ENCODE assay signal across 23 cellular contexts in the genomic region with DNA sequence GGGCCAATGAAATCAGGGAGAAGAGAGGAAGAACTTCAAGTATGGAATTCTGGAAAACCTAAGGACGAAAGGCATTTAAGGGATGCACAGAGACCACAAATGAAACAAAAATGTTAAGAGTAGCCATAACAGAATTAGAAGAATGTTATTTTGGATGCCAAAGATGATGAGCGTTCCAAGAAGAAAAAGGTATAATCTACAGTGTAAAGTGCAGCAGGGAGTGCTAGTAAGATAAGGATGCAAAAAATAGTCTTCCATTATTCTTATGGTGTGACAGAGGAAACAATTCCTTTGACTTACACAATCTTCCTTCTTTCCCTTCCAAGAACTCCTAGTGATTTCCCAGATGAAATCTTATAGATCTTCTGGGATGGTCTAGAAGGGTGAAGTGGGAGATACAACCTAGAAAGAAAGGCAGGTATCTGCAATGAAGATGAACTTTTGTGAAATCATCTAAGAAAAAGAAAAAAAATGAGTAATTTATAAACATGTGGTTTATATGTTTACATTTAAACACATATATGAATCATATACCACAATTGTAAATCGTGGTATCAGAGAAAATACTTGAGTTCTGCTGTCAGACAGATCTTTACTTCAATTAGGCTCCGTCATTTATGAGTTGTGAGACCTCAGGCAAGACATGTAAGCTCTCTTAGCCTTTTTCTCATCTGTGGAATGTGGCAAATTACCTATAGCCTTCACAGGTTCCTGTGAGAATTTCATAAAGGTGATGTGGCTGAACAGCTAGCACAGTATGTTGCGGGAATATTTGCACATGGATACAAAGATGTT. TPM values are rescaled to one million over a fixed set of nuclear protein-coding genes. Genes with fewer than 3 reads are reported as not detected.
DNase-seq lines count a peak whose midpoint lies in the region; ATAC-seq and TF ChIP-seq lines count a peak whose summit lies in the region.
"Had no signal": no experiment of that assay in that cellular context is flagged by ENCODE, and none has a peak within 500 bp of the region (broad histone marks: within the 10 kb centered on the region; RNA-seq: fewer than 3 reads in every experiment).

No MANE protein-coding gene starts in this region.

- H3K4me1 Mint-ChIP-seq in stimulated activated naive CD8-positive, alpha-beta T cell treated with anti-CD3 and anti-CD28 coated beads, Interleukin-15, amount 100 ng/mL, for 72 hours = peaks cover 7% of the 10 kb centered on the region

- no peak overlapping the region for H3K4me3 Mint-ChIP-seq in stimulated activated naive CD8-positive, alpha-beta T cell treated with anti-CD3 and anti-CD28 coated beads, Interleukin-15, amount 100 ng/mL, for 72 hours
- H3K4me3 Mint-ChIP-seq: CD4-positive, alpha-beta T cell had no signal

- H3K27ac Mint-ChIP-seq in stimulated activated naive CD8-positive, alpha-beta T cell treated with anti-CD3 and anti-CD28 coated beads, Interleukin-15, amount 100 ng/mL, for 72 hours = peak overlapping the region; percentile 65 to 83
- H3K27ac Mint-ChIP-seq: activated naive CD4-positive, alpha-beta T cell treated with anti-CD3 and anti-CD28 coated beads, Interleukin-2, amount 50 U/mL, for 72 hours; CD4-positive, alpha-beta T cell had no signal

- DNase-seq in stimulated activated naive CD8-positive, alpha-beta T cell treated with anti-CD3 and anti-CD28 coated beads, Interleukin-15, amount 100 ng/mL, for 72 hours = no peak
- no peak for DNase-seq in stimulated activated naive CD8-positive, alpha-beta T cell treated with anti-CD3 and anti-CD28 coated beads, Interleukin-15, Interleukin-2, amounts not matched to agents 100 U/mL and 50 U/mL, for 24 hours
- DNase-seq in fibroblast of mammary gland (ENCODE audit: low read depth) = peak; percentile 29
- DNase-seq in H7 = no peak
- no peak for DNase-seq in stimulated activated CD4-positive, alpha-beta T cell treated with anti-CD3 and anti-CD28 coated beads, Interleukin-2, amount 100 ng/mL, for 48 hours
- DNase-seq in Right ventricle myocardium inferior (ENCODE audit: missing footprints) = no peak
- DNase-seq: activated CD4-positive, alpha-beta T cell treated with anti-CD3 and anti-CD28 coated beads for 1 hour; CD4-positive, alpha-beta T cell; cortex of kidney; DMS53; kidney; NCI-H1417 treated with DMSO at 0.1 percent for 48 hours; NCI-H526 treated with DMSO at 0.1 percent for 48 hours; nucleus accumbens; stimulated activated CD4-positive, alpha-beta T cell treated with anti-CD3 and anti-CD28 coated beads, Interleukin-15, amount 100 ng/mL, for 24 hours had no signal

- peaks cover 32% of the 10 kb centered on the region for H3K36me3 ChIP-seq in H7 (replicated peaks; ENCODE audit: control insufficient read depth, insufficient read depth, low read length)

- no peaks in the 10 kb centered on the region for H3K9me3 Mint-ChIP-seq in stimulated activated naive CD8-positive, alpha-beta T cell treated with anti-CD3 and anti-CD28 coated beads, Interleukin-15, amount 100 ng/mL, for 72 hours
- H3K9me3 Mint-ChIP-seq: activated naive CD4-positive, alpha-beta T cell treated with anti-CD3 and anti-CD28 coated beads, Interleukin-2, amount 50 U/mL, for 72 hours; brain; CD4-positive, alpha-beta T cell had no signal

- intact Hi-C loops in Right ventricle myocardium inferior (cut with DNase I) = no loop called here

- H3K27me3 Mint-ChIP-seq in stimulated activated naive CD8-positive, alpha-beta T cell treated with anti-CD3 and anti-CD28 coated beads, Interleukin-15, amount 100 ng/mL, for 72 hours = no peaks in the 10 kb centered on the region
- H3K27me3 Mint-ChIP-seq: brain; CD4-positive, alpha-beta T cell had no signal

- no peaks in the 10 kb centered on the region for H3K27me3 ChIP-seq in H7 (ENCODE audit: control insufficient read depth, insufficient read depth, low read length)
- H3K27me3 ChIP-seq: gastroesophageal sphincter had no signal

- no peak for TF ChIP-seq CTCF in fibroblast of mammary gland (conservative IDR thresholded peaks at IDR 0.05; ENCODE audit: control insufficient read depth, insufficient read depth, low read depth, low read length)

- no peak overlapping the region for H3K4me3 ChIP-seq in fibroblast of mammary gland (ENCODE audit: control insufficient read depth, low read depth, low read length)
- no peak overlapping the region for H3K4me3 ChIP-seq in H7 (ENCODE audit: insufficient read depth, low read depth, low read length)
- H3K4me3 ChIP-seq: gastroesophageal sphincter had no signal

- no peak for ATAC-seq in stimulated activated naive CD8-positive, alpha-beta T cell treated with anti-CD3 and anti-CD28 coated beads, Interleukin-15, amount 100 ng/mL, for 72 hours
- ATAC-seq in stimulated activated naive CD8-positive, alpha-beta T cell treated with anti-CD3 and anti-CD28 coated beads, Interleukin-15, Interleukin-2, amounts not matched to agents 100 U/mL and 50 U/mL, for 24 hours = no peak
- no peak for ATAC-seq in HG02884 (IDR thresholded peaks at IDR 0.05; ENCODE audit: unreplicated experiment)
- no peak for ATAC-seq in Right ventricle myocardium inferior
- ATAC-seq: gastroesophageal sphincter, HCT116 had no signal

TF ChIP-seq in PFSK-1, 5 proteins besides CTCF, POLR2A, EP300 and RAD21:
- TF ChIP-seq SIN3A (IDR thresholded peaks at IDR 0.05; ENCODE audit: borderline replicate concordance, insufficient read depth, low read length) (no peak), POLR2AphosphoS5 (IDR thresholded peaks at IDR 0.05; ENCODE audit: low read depth, low read length) (peak; percentile 33; the same call in 1 of the 2 replicates), REST (IDR thresholded peaks at IDR 0.05; ENCODE audit: insufficient read depth in 1 of 2, low read depth in 2 of 2, low read length in 2 of 2) (no peak), FOXP2 (optimal IDR thresholded peaks at IDR 0.05; ENCODE audit: borderline replicate concordance, extremely low read depth, extremely low read length, insufficient read depth) (no peak)

RNA-seq across cellular contexts. Expression of gene MORF4L2, which starts 8.1 kb away (rescaled TPM):
- polyA plus RNA-seq in PFSK-1 (2012; ENCODE audit: insufficient read length, low read depth) = 149 TPM
- 566 and 659 TPM in 2 replicates for total RNA-seq in H7 (2014; rRNA removed; shearing (Covaris generic))
- total RNA-seq in Right ventricle myocardium inferior = 159 TPM

RNA-seq across cellular contexts. Expression of gene TMEM31, which starts 32.3 kb away (rescaled TPM):
- 0.51 TPM for polyA plus RNA-seq in PFSK-1 (2012; ENCODE audit: insufficient read length, low read depth)
- 0.28 TPM in 1 of 2 replicates, not detected in the other for total RNA-seq in H7 (2014; rRNA removed; shearing (Covaris generic))
- not detected for total RNA-seq in Right ventricle myocardium inferior
- total RNA-seq: CD4-positive, alpha-beta T cell; gastroesophageal sphincter; lung microvascular endothelial cell; temporal lobe had no signal

RNA-seq across cellular contexts. Expression of gene TCEAL1, which starts 49.6 kb away (rescaled TPM):
- 5.4 TPM for polyA plus RNA-seq in PFSK-1 (2012; ENCODE audit: insufficient read length, low read depth)
- total RNA-seq in H7 (2014; rRNA removed; shearing (Covaris generic)) = 9.2 and 10.3 TPM in 2 replicates
- total RNA-seq in Right ventricle myocardium inferior = 25.0 TPM
